26 cellular contexts compared by ENCODE assay signal in genomic region chr19:19500975-19501644, GRCh38. TPM values are rescaled to one million over a fixed set of nuclear protein-coding genes. Genes with fewer than 3 reads are reported as not detected.
"Had no signal": no experiment of that assay in that cellular context is flagged by ENCODE, and none has a peak within 500 bp of the region (broad histone marks: within the 10 kb centered on the region; RNA-seq: fewer than 3 reads in every experiment).

No MANE protein-coding gene starts in this region.

- H3K27ac ChIP-seq: breast epithelium, Peyer's patch, SJSA1, VCaP had no signal

- H3K4me3 Mint-ChIP-seq: activated CD4-positive, alpha-beta memory T cell treated with anti-CD3 and anti-CD28 coated beads, Interleukin-2, amount 10 ng/mL, durations not matched to agents 7 days and 5 days; activated CD4-positive, alpha-beta T cell treated with anti-CD3 and anti-CD28 coated beads for 36 hours; activated naive CD4-positive, alpha-beta T cell treated with anti-CD3 and anti-CD28 coated beads, Interleukin-2, amount 50 U/mL, for 24 hours; activated T-cell treated with anti-CD3 and anti-CD28 coated beads, Interleukin-2, amount 50 U/mL, for 72 hours; T-helper 1 cell treated with Interleukin-12 subunit alpha and Interleukin-12 subunit beta and Interleukin-4 antibody, amounts not matched to agents 30 μg/mL and 1 μg/mL, for 36 hours had no signal

- H3K4me3 ChIP-seq: breast epithelium, Peyer's patch, SJSA1 had no signal

- ATAC-seq: activated CD4-positive, alpha-beta T cell treated with anti-CD3 and anti-CD28 coated beads for 36 hours; activated T-cell treated with anti-CD3 and anti-CD28 coated beads, Interleukin-2, amount 50 U/mL, for 72 hours had no signal

- H3K27me3 ChIP-seq: breast epithelium, Peyer's patch, SJSA1 had no signal

- H3K27me3 Mint-ChIP-seq: activated CD4-positive, alpha-beta memory T cell treated with anti-CD3 and anti-CD28 coated beads, Interleukin-2, amount 10 ng/mL, durations not matched to agents 7 days and 5 days; activated CD4-positive, alpha-beta T cell treated with anti-CD3 and anti-CD28 coated beads for 36 hours; activated naive CD4-positive, alpha-beta T cell treated with anti-CD3 and anti-CD28 coated beads, Interleukin-2, amount 50 U/mL, for 24 hours had no signal

- H3K27ac Mint-ChIP-seq: activated CD4-positive, alpha-beta memory T cell treated with anti-CD3 and anti-CD28 coated beads, Interleukin-2, amount 10 ng/mL, durations not matched to agents 7 days and 5 days; activated CD4-positive, alpha-beta T cell treated with anti-CD3 and anti-CD28 coated beads for 36 hours; activated naive CD4-positive, alpha-beta T cell treated with anti-CD3 and anti-CD28 coated beads, Interleukin-2, amount 50 U/mL, for 24 hours; activated T-cell treated with anti-CD3 and anti-CD28 coated beads, Interleukin-2, amount 50 U/mL, for 72 hours; activated T-helper 2 cell treated with anti-CD3 and anti-CD28 coated beads, Interferon-gamma antibody, Interleukin-2, Interleukin-4, amounts not matched to agents 10 μg/mL and 5 μg/mL and 100 μg/mL, durations not matched to agents 14 hours and 24 hours and 36 hours; T-helper 1 cell treated with Interleukin-12 subunit alpha and Interleukin-12 subunit beta and Interleukin-4 antibody, amounts not matched to agents 30 μg/mL and 1 μg/mL, for 36 hours had no signal

- FAIRE-seq: TTC549 had no signal

- H3K4me1 Mint-ChIP-seq: activated CD4-positive, alpha-beta memory T cell treated with anti-CD3 and anti-CD28 coated beads, Interleukin-2, amount 10 ng/mL, durations not matched to agents 7 days and 5 days; activated CD4-positive, alpha-beta T cell treated with anti-CD3 and anti-CD28 coated beads for 36 hours; activated naive CD4-positive, alpha-beta T cell treated with anti-CD3 and anti-CD28 coated beads, Interleukin-2, amount 50 U/mL, for 24 hours had no signal

- DNase-seq: activated CD4-positive, alpha-beta memory T cell treated with anti-CD3 and anti-CD28 coated beads, Interleukin-2, amount 10 ng/mL, durations not matched to agents 7 days and 5 days; activated CD4-positive, alpha-beta T cell treated with anti-CD3 and anti-CD28 coated beads for 36 hours; activated CD4-positive, alpha-beta T cell treated with anti-CD3 and anti-CD28 coated beads, Interleukin-2, amount 50 U/mL, for 1 hour; activated gamma-delta T cell treated with Interleukin-2 at 50 U/mL for 16 hours; activated T-cell treated with anti-CD3 and anti-CD28 coated beads for 4 hours; activated T-cell treated with anti-CD3 and anti-CD28 coated beads, Interleukin-2, amount 50 U/mL, for 72 hours; aorta; caudate nucleus; Karpas-422; MM.1S; NCI-H1105; NCI-H1436; NCI-H1694 treated with DMSO at 0.1 percent for 48 hours; NCI-H2029 treated with DMSO at 0.1 percent for 48 hours; NCI-H226; NCI-H526; Peyer's patch; SHP77; T-helper 9 cell had no signal

- H3K9me3 ChIP-seq: breast epithelium, Peyer's patch, SJSA1 had no signal

- H3K9me3 Mint-ChIP-seq: activated CD4-positive, alpha-beta memory T cell treated with anti-CD3 and anti-CD28 coated beads, Interleukin-2, amount 10 ng/mL, durations not matched to agents 7 days and 5 days; activated naive CD4-positive, alpha-beta T cell treated with anti-CD3 and anti-CD28 coated beads, Interleukin-2, amount 50 U/mL, for 24 hours; activated T-cell treated with anti-CD3 and anti-CD28 coated beads, Interleukin-2, amount 50 U/mL, for 72 hours; activated T-helper 2 cell treated with anti-CD3 and anti-CD28 coated beads, Interferon-gamma antibody, Interleukin-2, Interleukin-4, amounts not matched to agents 10 μg/mL and 5 μg/mL and 100 μg/mL, durations not matched to agents 14 hours and 24 hours and 36 hours; T-helper 1 cell treated with Interleukin-12 subunit alpha and Interleukin-12 subunit beta and Interleukin-4 antibody, amounts not matched to agents 30 μg/mL and 1 μg/mL, for 36 hours had no signal

- H3K4me1 ChIP-seq: breast epithelium, Peyer's patch, SJSA1 had no signal

RNA-seq across cellular contexts. Expression of gene CILP2, which starts 37.0 kb away (rescaled TPM):
- total RNA-seq: Peyer's patch had no signal
